In the genomic region with DNA sequence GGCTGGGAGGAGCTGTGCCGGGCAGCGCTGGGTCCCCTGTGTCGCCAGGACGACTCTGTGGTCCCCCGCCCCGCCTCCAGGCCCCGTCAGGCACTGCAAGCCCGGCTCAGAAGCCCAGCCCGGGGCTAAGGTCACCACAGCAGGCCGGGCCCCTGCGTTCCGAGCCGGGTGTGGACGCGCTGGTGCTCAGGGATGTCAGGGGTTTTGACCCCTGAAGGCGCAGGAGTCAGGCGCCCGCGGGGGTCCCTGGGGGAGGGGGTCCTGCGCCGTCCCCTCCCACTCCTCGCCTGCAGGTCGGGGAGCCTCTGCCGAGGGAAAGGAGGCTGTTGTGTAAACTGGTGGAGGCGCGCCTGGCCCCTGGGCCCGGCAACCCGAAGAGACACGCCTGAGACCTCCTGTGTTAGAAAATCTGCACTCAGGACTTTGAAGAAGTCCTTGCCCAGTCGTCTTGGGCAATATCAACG, we compare ENCODE assay signal across 1 cellular context.
TF ChIP-seq lines count a peak whose summit lies in the region.

No MANE protein-coding gene starts in this region.

TF ChIP-seq in HepG2, 621 proteins besides CTCF, POLR2A, EP300 and RAD21 (continued from another document and continues in another):
- TF ChIP-seq, protein P1, sequence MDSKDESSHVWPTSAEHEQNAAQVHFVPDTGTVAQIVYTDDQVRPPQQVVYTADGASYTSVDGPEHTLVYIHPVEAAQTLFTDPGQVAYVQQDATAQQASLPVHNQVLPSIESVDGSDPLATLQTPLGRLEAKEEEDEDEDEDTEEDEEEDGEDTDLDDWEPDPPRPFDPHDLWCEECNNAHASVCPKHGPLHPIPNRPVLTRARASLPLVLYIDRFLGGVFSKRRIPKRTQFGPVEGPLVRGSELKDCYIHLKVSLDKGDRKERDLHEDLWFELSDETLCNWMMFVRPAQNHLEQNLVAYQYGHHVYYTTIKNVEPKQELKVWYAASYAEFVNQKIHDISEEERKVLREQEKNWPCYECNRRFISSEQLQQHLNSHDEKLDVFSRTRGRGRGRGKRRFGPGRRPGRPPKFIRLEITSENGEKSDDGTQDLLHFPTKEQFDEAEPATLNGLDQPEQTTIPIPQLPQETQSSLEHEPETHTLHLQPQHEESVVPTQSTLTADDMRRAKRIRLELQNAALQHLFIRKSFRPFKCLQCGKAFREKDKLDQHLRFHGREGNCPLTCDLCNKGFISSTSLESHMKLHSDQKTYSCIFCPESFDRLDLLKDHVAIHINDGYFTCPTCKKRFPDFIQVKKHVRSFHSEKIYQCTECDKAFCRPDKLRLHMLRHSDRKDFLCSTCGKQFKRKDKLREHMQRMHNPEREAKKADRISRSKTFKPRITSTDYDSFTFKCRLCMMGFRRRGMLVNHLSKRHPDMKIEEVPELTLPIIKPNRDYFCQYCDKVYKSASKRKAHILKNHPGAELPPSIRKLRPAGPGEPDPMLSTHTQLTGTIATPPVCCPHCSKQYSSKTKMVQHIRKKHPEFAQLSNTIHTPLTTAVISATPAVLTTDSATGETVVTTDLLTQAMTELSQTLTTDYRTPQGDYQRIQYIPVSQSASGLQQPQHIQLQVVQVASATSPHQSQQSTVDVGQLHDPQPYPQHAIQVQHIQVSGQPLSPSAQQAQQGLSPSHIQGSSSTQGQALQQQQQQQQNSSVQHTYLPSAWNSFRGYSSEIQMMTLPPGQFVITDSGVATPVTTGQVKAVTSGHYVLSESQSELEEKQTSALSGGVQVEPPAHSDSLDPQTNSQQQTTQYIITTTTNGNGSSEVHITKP (CRISPR knock-in tag; IDR thresholded peaks at IDR 0.05; ENCODE audit: low read depth): no peak
- TF ChIP-seq MAFF (IDR thresholded peaks at IDR 0.05; ENCODE audit: low read depth, low read length) (no peak), SNAPC2 (CRISPR knock-in tag; IDR thresholded peaks at IDR 0.05) (no peak), ETV5 (CRISPR knock-in tag; IDR thresholded peaks at IDR 0.05; ENCODE audit: borderline replicate concordance) (no peak), FOXK1 (CRISPR knock-in tag; IDR thresholded peaks at IDR 0.05; ENCODE audit: borderline replicate concordance, low read depth) (no peak), ZNF263 (CRISPR knock-in tag; IDR thresholded peaks at IDR 0.05) (no peak), ZMAT3 (CRISPR knock-in tag; conservative IDR thresholded peaks at IDR 0.05) (no peak), ARNTL (CRISPR knock-in tag; IDR thresholded peaks at IDR 0.05) (no peak), ZNF337 (CRISPR knock-in tag; IDR thresholded peaks at IDR 0.05; ENCODE audit: borderline replicate concordance, low read depth) (no peak), HNRNPK (IDR thresholded peaks at IDR 0.05; ENCODE audit: low read depth, low read length, poor library complexity, severe bottlenecking) (peak; percentile 64), ZNF891 (CRISPR knock-in tag; IDR thresholded peaks at IDR 0.05) (0 out of 2 replicates have a peak, but pooled peaks have one; percentile 41), ZNF160 (CRISPR knock-in tag; IDR thresholded peaks at IDR 0.05) (no peak), MAFK (conservative IDR thresholded peaks at IDR 0.05 in 1 of 2, IDR thresholded peaks at IDR 0.05 in 1 of 2; ENCODE audit: low read length in 2 of 2) (no peak), ZNF121 (CRISPR knock-in tag; IDR thresholded peaks at IDR 0.05) (no peak), MEIS2 (CRISPR knock-in tag; IDR thresholded peaks at IDR 0.05) (no peak), THAP11 (CRISPR knock-in tag; IDR thresholded peaks at IDR 0.05) (no peak)
- TF ChIP-seq, protein P2, sequence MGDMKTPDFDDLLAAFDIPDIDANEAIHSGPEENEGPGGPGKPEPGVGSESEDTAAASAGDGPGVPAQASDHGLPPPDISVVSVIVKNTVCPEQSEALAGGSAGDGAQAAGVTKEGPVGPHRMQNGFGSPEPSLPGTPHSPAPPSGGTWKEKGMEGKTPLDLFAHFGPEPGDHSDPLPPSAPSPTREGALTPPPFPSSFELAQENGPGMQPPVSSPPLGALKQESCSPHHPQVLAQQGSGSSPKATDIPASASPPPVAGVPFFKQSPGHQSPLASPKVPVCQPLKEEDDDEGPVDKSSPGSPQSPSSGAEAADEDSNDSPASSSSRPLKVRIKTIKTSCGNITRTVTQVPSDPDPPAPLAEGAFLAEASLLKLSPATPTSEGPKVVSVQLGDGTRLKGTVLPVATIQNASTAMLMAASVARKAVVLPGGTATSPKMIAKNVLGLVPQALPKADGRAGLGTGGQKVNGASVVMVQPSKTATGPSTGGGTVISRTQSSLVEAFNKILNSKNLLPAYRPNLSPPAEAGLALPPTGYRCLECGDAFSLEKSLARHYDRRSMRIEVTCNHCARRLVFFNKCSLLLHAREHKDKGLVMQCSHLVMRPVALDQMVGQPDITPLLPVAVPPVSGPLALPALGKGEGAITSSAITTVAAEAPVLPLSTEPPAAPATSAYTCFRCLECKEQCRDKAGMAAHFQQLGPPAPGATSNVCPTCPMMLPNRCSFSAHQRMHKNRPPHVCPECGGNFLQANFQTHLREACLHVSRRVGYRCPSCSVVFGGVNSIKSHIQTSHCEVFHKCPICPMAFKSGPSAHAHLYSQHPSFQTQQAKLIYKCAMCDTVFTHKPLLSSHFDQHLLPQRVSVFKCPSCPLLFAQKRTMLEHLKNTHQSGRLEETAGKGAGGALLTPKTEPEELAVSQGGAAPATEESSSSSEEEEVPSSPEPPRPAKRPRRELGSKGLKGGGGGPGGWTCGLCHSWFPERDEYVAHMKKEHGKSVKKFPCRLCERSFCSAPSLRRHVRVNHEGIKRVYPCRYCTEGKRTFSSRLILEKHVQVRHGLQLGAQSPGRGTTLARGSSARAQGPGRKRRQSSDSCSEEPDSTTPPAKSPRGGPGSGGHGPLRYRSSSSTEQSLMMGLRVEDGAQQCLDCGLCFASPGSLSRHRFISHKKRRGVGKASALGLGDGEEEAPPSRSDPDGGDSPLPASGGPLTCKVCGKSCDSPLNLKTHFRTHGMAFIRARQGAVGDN (CRISPR knock-in tag; IDR thresholded peaks at IDR 0.05): peak; percentile 73
- TF ChIP-seq, protein P3, sequence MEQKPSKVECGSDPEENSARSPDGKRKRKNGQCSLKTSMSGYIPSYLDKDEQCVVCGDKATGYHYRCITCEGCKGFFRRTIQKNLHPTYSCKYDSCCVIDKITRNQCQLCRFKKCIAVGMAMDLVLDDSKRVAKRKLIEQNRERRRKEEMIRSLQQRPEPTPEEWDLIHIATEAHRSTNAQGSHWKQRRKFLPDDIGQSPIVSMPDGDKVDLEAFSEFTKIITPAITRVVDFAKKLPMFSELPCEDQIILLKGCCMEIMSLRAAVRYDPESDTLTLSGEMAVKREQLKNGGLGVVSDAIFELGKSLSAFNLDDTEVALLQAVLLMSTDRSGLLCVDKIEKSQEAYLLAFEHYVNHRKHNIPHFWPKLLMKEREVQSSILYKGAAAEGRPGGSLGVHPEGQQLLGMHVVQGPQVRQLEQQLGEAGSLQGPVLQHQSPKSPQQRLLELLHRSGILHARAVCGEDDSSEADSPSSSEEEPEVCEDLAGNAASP (CRISPR knock-in tag; IDR thresholded peaks at IDR 0.05; ENCODE audit: borderline replicate concordance): peak; percentile 29; the same call in 1 of the 2 replicates
- TF ChIP-seq, protein P4, sequence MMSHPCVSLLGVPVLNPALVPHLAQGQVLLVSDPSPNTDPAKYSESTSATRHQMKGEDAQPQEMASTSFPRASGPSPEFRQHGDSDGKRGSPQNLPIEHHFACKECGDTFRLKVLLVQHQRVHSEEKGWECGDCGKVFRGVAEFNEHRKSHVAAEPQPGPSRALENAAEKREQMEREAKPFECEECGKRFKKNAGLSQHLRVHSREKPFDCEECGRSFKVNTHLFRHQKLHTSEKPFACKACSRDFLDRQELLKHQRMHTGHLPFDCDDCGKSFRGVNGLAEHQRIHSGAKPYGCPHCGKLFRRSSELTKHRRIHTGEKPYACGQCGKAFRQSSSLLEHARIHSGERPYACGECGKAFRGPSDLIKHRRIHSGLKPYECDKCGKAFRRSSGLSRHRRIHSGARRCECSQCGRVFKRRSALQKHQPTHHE (CRISPR knock-in tag; IDR thresholded peaks at IDR 0.05; ENCODE audit: borderline replicate concordance): no peak
- TF ChIP-seq, protein P5, sequence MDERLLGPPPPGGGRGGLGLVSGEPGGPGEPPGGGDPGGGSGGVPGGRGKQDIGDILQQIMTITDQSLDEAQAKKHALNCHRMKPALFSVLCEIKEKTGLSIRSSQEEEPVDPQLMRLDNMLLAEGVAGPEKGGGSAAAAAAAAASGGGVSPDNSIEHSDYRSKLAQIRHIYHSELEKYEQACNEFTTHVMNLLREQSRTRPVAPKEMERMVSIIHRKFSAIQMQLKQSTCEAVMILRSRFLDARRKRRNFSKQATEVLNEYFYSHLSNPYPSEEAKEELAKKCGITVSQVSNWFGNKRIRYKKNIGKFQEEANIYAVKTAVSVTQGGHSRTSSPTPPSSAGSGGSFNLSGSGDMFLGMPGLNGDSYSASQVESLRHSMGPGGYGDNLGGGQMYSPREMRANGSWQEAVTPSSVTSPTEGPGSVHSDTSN (CRISPR knock-in tag; IDR thresholded peaks at IDR 0.05): no peak
- TF ChIP-seq, protein P6, sequence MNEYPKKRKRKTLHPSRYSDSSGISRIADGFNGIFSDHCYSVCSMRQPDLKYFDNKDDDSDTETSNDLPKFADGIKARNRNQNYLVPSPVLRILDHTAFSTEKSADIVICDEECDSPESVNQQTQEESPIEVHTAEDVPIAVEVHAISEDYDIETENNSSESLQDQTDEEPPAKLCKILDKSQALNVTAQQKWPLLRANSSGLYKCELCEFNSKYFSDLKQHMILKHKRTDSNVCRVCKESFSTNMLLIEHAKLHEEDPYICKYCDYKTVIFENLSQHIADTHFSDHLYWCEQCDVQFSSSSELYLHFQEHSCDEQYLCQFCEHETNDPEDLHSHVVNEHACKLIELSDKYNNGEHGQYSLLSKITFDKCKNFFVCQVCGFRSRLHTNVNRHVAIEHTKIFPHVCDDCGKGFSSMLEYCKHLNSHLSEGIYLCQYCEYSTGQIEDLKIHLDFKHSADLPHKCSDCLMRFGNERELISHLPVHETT (CRISPR knock-in tag; conservative IDR thresholded peaks at IDR 0.05): no peak
- TF ChIP-seq, protein P7, sequence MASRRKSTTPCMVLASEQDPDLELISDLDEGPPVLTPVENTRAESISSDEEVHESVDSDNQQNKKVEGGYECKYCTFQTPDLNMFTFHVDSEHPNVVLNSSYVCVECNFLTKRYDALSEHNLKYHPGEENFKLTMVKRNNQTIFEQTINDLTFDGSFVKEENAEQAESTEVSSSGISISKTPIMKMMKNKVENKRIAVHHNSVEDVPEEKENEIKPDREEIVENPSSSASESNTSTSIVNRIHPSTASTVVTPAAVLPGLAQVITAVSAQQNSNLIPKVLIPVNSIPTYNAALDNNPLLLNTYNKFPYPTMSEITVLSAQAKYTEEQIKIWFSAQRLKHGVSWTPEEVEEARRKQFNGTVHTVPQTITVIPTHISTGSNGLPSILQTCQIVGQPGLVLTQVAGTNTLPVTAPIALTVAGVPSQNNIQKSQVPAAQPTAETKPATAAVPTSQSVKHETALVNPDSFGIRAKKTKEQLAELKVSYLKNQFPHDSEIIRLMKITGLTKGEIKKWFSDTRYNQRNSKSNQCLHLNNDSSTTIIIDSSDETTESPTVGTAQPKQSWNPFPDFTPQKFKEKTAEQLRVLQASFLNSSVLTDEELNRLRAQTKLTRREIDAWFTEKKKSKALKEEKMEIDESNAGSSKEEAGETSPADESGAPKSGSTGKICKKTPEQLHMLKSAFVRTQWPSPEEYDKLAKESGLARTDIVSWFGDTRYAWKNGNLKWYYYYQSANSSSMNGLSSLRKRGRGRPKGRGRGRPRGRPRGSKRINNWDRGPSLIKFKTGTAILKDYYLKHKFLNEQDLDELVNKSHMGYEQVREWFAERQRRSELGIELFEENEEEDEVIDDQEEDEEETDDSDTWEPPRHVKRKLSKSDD (CRISPR knock-in tag; IDR thresholded peaks at IDR 0.05; ENCODE audit: low read depth): no peak
- TF ChIP-seq, protein P8, sequence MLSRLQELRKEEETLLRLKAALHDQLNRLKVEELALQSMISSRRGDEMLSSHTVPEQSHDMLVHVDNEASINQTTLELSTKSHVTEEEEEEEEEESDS (CRISPR knock-in tag; IDR thresholded peaks at IDR 0.05; ENCODE audit: borderline replicate concordance): no peak
- TF ChIP-seq, protein P9, sequence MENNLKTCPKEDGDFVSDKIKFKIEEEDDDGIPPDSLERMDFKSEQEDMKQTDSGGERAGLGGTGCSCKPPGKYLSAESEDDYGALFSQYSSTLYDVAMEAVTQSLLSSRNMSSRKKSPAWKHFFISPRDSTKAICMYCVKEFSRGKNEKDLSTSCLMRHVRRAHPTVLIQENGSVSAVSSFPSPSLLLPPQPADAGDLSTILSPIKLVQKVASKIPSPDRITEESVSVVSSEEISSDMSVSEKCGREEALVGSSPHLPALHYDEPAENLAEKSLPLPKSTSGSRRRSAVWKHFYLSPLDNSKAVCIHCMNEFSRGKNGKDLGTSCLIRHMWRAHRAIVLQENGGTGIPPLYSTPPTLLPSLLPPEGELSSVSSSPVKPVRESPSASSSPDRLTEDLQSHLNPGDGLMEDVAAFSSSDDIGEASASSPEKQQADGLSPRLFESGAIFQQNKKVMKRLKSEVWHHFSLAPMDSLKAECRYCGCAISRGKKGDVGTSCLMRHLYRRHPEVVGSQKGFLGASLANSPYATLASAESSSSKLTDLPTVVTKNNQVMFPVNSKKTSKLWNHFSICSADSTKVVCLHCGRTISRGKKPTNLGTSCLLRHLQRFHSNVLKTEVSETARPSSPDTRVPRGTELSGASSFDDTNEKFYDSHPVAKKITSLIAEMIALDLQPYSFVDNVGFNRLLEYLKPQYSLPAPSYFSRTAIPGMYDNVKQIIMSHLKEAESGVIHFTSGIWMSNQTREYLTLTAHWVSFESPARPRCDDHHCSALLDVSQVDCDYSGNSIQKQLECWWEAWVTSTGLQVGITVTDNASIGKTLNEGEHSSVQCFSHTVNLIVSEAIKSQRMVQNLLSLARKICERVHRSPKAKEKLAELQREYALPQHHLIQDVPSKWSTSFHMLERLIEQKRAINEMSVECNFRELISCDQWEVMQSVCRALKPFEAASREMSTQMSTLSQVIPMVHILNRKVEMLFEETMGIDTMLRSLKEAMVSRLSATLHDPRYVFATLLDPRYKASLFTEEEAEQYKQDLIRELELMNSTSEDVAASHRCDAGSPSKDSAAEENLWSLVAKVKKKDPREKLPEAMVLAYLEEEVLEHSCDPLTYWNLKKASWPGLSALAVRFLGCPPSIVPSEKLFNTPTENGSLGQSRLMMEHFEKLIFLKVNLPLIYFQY (CRISPR knock-in tag; IDR thresholded peaks at IDR 0.05; ENCODE audit: borderline replicate concordance): peak; percentile 47; the same call in 1 of the 2 replicates
- TF ChIP-seq, protein P10, sequence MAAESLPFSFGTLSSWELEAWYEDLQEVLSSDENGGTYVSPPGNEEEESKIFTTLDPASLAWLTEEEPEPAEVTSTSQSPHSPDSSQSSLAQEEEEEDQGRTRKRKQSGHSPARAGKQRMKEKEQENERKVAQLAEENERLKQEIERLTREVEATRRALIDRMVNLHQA (CRISPR knock-in tag; IDR thresholded peaks at IDR 0.05): no peak
- TF ChIP-seq, protein P11, sequence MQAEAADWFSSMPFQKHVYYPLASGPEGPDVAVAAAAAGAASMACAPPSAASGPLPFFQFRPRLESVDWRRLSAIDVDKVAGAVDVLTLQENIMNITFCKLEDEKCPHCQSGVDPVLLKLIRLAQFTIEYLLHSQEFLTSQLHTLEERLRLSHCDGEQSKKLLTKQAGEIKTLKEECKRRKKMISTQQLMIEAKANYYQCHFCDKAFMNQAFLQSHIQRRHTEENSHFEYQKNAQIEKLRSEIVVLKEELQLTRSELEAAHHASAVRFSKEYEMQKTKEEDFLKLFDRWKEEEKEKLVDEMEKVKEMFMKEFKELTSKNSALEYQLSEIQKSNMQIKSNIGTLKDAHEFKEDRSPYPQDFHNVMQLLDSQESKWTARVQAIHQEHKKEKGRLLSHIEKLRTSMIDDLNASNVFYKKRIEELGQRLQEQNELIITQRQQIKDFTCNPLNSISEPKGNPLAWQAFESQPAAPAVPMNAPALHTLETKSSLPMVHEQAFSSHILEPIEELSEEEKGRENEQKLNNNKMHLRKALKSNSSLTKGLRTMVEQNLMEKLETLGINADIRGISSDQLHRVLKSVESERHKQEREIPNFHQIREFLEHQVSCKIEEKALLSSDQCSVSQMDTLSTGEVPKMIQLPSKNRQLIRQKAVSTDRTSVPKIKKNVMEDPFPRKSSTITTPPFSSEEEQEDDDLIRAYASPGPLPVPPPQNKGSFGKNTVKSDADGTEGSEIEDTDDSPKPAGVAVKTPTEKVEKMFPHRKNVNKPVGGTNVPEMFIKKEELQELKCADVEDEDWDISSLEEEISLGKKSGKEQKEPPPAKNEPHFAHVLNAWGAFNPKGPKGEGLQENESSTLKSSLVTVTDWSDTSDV (CRISPR knock-in tag; IDR thresholded peaks at IDR 0.05): no peak
